ENCODE assay signal across 8 cellular contexts in the genomic region with DNA sequence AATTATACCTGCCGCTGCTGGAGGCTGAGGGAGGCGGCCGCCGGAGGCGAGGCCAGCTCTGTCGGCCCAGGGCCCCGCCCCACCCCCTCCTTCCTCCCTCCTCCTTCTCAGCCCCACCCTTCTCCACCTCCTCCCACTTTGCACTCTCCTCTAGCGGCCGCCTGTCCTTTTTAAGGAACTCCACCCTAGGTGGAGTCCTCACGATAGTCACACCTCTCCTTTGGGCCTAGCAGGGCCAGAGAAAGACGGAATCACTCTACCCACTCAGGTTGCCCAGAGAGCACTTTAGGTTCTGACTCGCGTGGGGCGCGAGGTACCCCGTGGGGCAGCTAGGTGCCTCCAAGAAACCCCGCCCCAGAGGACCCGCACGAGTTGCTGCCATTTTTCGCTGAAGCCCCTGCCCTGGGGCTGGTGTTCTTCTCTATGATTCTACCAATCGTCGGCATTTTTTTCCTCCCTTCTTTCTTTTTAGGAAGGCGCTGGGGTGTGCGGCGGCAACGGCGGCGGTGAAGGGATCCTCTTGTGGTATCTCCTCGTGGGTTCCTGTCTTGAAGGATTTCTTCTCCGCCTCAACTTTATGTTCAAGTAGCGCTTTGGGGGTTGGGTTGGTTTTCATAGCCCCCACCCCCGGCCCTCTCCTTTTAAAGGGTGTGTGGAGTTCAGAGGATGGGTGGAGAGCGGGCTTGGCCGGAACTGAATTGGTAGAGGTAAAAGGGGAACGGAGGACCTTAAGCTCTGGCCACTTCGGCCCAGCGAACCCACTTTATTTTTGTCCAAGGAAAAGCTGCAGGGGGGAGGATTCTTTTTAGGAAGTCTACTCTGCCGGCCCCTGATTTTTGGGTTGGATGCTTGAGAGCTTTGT. TPM values are rescaled to one million over a fixed set of nuclear protein-coding genes. Genes with fewer than 3 reads are reported as not detected.
A peak's percentile ranks its signal among the peaks of the same experiment; 100 is the strongest.
DNase-seq lines count a peak whose midpoint lies in the region; ATAC-seq lines count a peak whose summit lies in the region.

Gene KLF8 (plus strand): TSS at position 136 of the 862 bp plus-strand sequence. CDS start 979 bp downstream, outside the sequence.

- H3K36me3 ChIP-seq in duodenal mucosa (ENCODE audit: control insufficient read depth in 1 of 2, insufficient read depth in 2 of 2, low read length in 2 of 2) (no peaks in the 10 kb centered on the region), mesodermal cell (ENCODE audit: control insufficient read depth, insufficient read depth, low read length) (no peaks in the 10 kb centered on the region)

- no peaks in the 10 kb centered on the region for H3K27me3 ChIP-seq in duodenal mucosa (ENCODE audit: control insufficient read depth in 1 of 2, insufficient read depth in 2 of 2, low read length in 2 of 2)

- WGBS in mesodermal cell (ENCODE audit: insufficient coverage in 2 of 2), 2 experiments = 0% methylated on average over 1 to 10 of the region's 38 CpGs

- H3K9me3 ChIP-seq in duodenal mucosa (ENCODE audit: control insufficient read depth in 1 of 2, low read length in 2 of 2) (no peaks in the 10 kb centered on the region), mesodermal cell (ENCODE audit: control insufficient read depth, low read length) (no peaks in the 10 kb centered on the region)

- peak; percentile 62 for ATAC-seq in HG03064 (IDR thresholded peaks at IDR 0.05; ENCODE audit: low read depth, unreplicated experiment)
- ATAC-seq in stimulated activated naive CD8-positive, alpha-beta T cell treated with anti-CD3 and anti-CD28 coated beads, Interleukin-15, Interleukin-2, amounts not matched to agents 100 U/mL and 50 U/mL, for 24 hours = peak; percentile 75

- peak within 1 kb of the TSS in 1 of 2 donors; percentile 48 for H3K9ac ChIP-seq in duodenal mucosa (ENCODE audit: low read depth in 1 of 2, low read length in 2 of 2)

- H3K4me3 ChIP-seq in duodenal mucosa (ENCODE audit: low read depth in 1 of 2, low read length in 2 of 2) = peak within 1 kb of the TSS; percentile 53 to 69
- peak within 1 kb of the TSS; percentile 38 for H3K4me3 ChIP-seq in mesodermal cell (ENCODE audit: extremely low read depth, insufficient read depth, low read length, poor library complexity, severe bottlenecking)

- DNase-seq in NCI-H1105 treated with DMSO at 0.1 percent for 48 hours (lab: John Stamatoyannopoulos, UW) = peak; percentile 14
- no peak for DNase-seq in NCI-H1105 (lab: John Stamatoyannopoulos, UW)
- peak; percentile 9 for DNase-seq in T-helper 9 cell
- peak; percentile 44 for DNase-seq in stimulated activated naive CD8-positive, alpha-beta T cell treated with anti-CD3 and anti-CD28 coated beads, Interleukin-15, Interleukin-2, amounts not matched to agents 100 U/mL and 50 U/mL, for 24 hours
- no peak for DNase-seq in amniotic stem cell (lab: John Stamatoyannopoulos, UW)

- H3K4me1 ChIP-seq in duodenal mucosa (ENCODE audit: control insufficient read depth in 1 of 2, insufficient read depth in 2 of 2, low read length in 2 of 2) = no peaks in the 10 kb centered on the region
- H3K4me1 ChIP-seq in mesodermal cell (ENCODE audit: control insufficient read depth, insufficient read depth, low read length, poor library complexity, severe bottlenecking) = no peaks in the 10 kb centered on the region

- H3K27ac ChIP-seq in duodenal mucosa (ENCODE audit: low read depth, low read length) = no peak within 1 kb of the TSS
- no peak within 1 kb of the TSS for H3K27ac ChIP-seq in mesodermal cell (ENCODE audit: low read depth, low read length, severe bottlenecking)

RNA-seq across cellular contexts. Expression of gene KLF8, which starts in this region (rescaled TPM):
- 4.9 TPM for polyA plus RNA-seq in mesodermal cell (2013, experiment 1 of 2)
- polyA plus RNA-seq in mesodermal cell (2013, experiment 2 of 2) = 4.9 TPM

Comparison
In these comparisons a context has a peak if more than half of its experiments do, and no peak if none do; other contexts are left out.
1. DNase-seq: peak in NCI-H1105 treated with DMSO at 0.1 percent for 48 hours (single experiment), T-helper 9 cell (single experiment) and stimulated activated naive CD8-positive, alpha-beta T cell treated with anti-CD3 and anti-CD28 coated beads, Interleukin-15, Interleukin-2, amounts not matched to agents 100 U/mL and 50 U/mL, for 24 hours (single experiment); none in NCI-H1105 (single experiment) and amniotic stem cell (single experiment).